Comparison of ENCODE assay signal across 8 cellular contexts in genomic region chr22:41862160-41862529, GRCh38. TPM values are rescaled to one million over a fixed set of nuclear protein-coding genes. Genes with fewer than 3 reads are reported as not detected.
A peak's percentile ranks its signal among the peaks of the same experiment; 100 is the strongest.
DNase-seq lines count a peak whose midpoint lies in the region; ATAC-seq, FAIRE-seq and TF ChIP-seq lines count a peak whose summit lies in the region.

No MANE protein-coding gene starts in this region.

- H3K27me3 Mint-ChIP-seq in T-helper 1 cell treated with Interleukin-12 subunit alpha and Interleukin-12 subunit beta and Interleukin-4 antibody, amounts not matched to agents 30 μg/mL and 1 μg/mL, for 36 hours (ENCODE audit: low read depth): no peaks in the 10 kb centered on the region
- no peaks in the 10 kb centered on the region for H3K27me3 Mint-ChIP-seq in effector memory CD8-positive, alpha-beta T cell

- ATAC-seq in GM18867 (IDR thresholded peaks at IDR 0.05; ENCODE audit: unreplicated experiment) (peak; percentile 42), HG02870 (IDR thresholded peaks at IDR 0.05; ENCODE audit: unreplicated experiment) (peak; percentile 52)
- peak; percentile 46 for ATAC-seq in effector memory CD8-positive, alpha-beta T cell (replicated peaks)

- peaks cover 55% of the 10 kb centered on the region for H3K4me1 Mint-ChIP-seq in T-helper 1 cell treated with Interleukin-12 subunit alpha and Interleukin-12 subunit beta and Interleukin-4 antibody, amounts not matched to agents 30 μg/mL and 1 μg/mL, for 36 hours (ENCODE audit: low read depth)
- H3K4me1 Mint-ChIP-seq in effector memory CD8-positive, alpha-beta T cell (ENCODE audit: low read depth in 2 of 2): peaks cover 42 to 54% of the 10 kb centered on the region in 2 donors

- WGBS in small intestine, 3 donors: 47 to 61% (median 49%) methylated on average over 4 of the region's 4 CpGs

- POLR2A ChIA-PET in HEK293T (lab: Yijun Ruan, JAX): interaction anchor here (0.9 to 1.7 kb wide), 4 partner anchors 29 to 85 kb away, joined by 3 to 8 read pairs (median 4); partner anchors contain the start of genes CCDC134, CENPM, SHISA8 and SREBF2

- no peak overlapping the region for H3K4me3 ChIP-seq in small intestine (ENCODE audit: low read depth in 1 of 2, low read length in 2 of 2)

- peaks cover 0 to 5% of the 10 kb centered on the region in 2 donors for H3K36me3 ChIP-seq in small intestine (ENCODE audit: control insufficient read depth in 2 of 2, insufficient read depth in 2 of 2, low read length in 2 of 2)

- no peaks in the 10 kb centered on the region for H3K9me3 ChIP-seq in small intestine (ENCODE audit: control insufficient read depth, low read depth)

- no peaks in the 10 kb centered on the region for H3K9me3 Mint-ChIP-seq in T-helper 1 cell treated with Interleukin-12 subunit alpha and Interleukin-12 subunit beta and Interleukin-4 antibody, amounts not matched to agents 30 μg/mL and 1 μg/mL, for 36 hours
- no peaks in the 10 kb centered on the region for H3K9me3 Mint-ChIP-seq in effector memory CD8-positive, alpha-beta T cell

- H3K27ac Mint-ChIP-seq in T-helper 1 cell treated with Interleukin-12 subunit alpha and Interleukin-12 subunit beta and Interleukin-4 antibody, amounts not matched to agents 30 μg/mL and 1 μg/mL, for 36 hours: peak overlapping the region; percentile 87
- H3K27ac Mint-ChIP-seq in effector memory CD8-positive, alpha-beta T cell: peak overlapping the region; percentile 90 to 93

- peaks cover 2 to 5% of the 10 kb centered on the region in 2 donors for H3K4me1 ChIP-seq in small intestine (ENCODE audit: control insufficient read depth in 2 of 2, insufficient read depth in 1 of 2, low read depth in 1 of 2, low read length in 1 of 2)

- no peaks in the 10 kb centered on the region for H3K27me3 ChIP-seq in small intestine (ENCODE audit: control insufficient read depth in 2 of 2, insufficient read depth in 2 of 2, low read length in 2 of 2)

- H3K4me3 Mint-ChIP-seq in T-helper 1 cell treated with Interleukin-12 subunit alpha and Interleukin-12 subunit beta and Interleukin-4 antibody, amounts not matched to agents 30 μg/mL and 1 μg/mL, for 36 hours: peak overlapping the region; percentile 46
- H3K4me3 Mint-ChIP-seq in effector memory CD8-positive, alpha-beta T cell: peak overlapping the region; percentile 59 to 60

- H3K27ac ChIP-seq in small intestine (ENCODE audit: low read depth in 1 of 2, low read length in 1 of 2): peak overlapping the region; percentile 42 to 68

- peaks cover 25% of the 10 kb centered on the region for H3K36me3 Mint-ChIP-seq in T-helper 1 cell treated with Interleukin-12 subunit alpha and Interleukin-12 subunit beta and Interleukin-4 antibody, amounts not matched to agents 30 μg/mL and 1 μg/mL, for 36 hours (ENCODE audit: low read depth)
- H3K36me3 Mint-ChIP-seq in effector memory CD8-positive, alpha-beta T cell (ENCODE audit: insufficient read depth): peaks cover 29% of the 10 kb centered on the region

- FAIRE-seq in small intestine (lab: Jason Lieb, UNC): no peak

- CTCF ChIA-PET in HEK293T (lab: Yijun Ruan, JAX): interaction anchor here (0.7 to 2.5 kb wide), 5 partner anchors 13 to 165 kb away, joined by 3 to 12 read pairs (median 3); no protein-coding TSS in a partner anchor

- peak in 1 of 3 experiments; percentile 9 for DNase-seq in effector memory CD8-positive, alpha-beta T cell
- DNase-seq in small intestine (no peak), cerebellum (ENCODE audit: low spot score) (no peak), HEK293T (ENCODE audit: extremely low spot score) (no peak), foreskin melanocyte (no peak)

TF ChIP-seq in HEK293T, 16 proteins besides CTCF, POLR2A, EP300 and RAD21:
- TF ChIP-seq NFRKB (IDR thresholded peaks at IDR 0.05): no peak
- TF ChIP-seq CTBP1 (IDR thresholded peaks at IDR 0.05; ENCODE audit: borderline replicate concordance): no peak
- TF ChIP-seq SP1 (IDR thresholded peaks at IDR 0.05): no peak
- no peak for TF ChIP-seq SUZ12 (IDR thresholded peaks at IDR 0.05)
- TF ChIP-seq L3MBTL2 (conservative IDR thresholded peaks at IDR 0.05): no peak
- TF ChIP-seq LEF1 (IDR thresholded peaks at IDR 0.05; ENCODE audit: borderline replicate concordance): no peak
- no peak for TF ChIP-seq ARNT (IDR thresholded peaks at IDR 0.05)
- no peak for TF ChIP-seq FOXA1 (IDR thresholded peaks at IDR 0.05)
- TF ChIP-seq BHLHE40 (IDR thresholded peaks at IDR 0.05; ENCODE audit: borderline replicate concordance): no peak
- TF ChIP-seq TARDBP (IDR thresholded peaks at IDR 0.05): no peak
TF ChIP-seq in HEK293T: peak in this region for 0.

RNA-seq across cellular contexts. Expression of gene SREBF2, which starts 29.2 kb away (rescaled TPM):
- 10 to 100 TPM; 14.1 to 81.2 (median 15.0) TPM for polyA plus RNA-seq in small intestine
- total RNA-seq in cerebellum: 73.8 TPM

RNA-seq across cellular contexts. Expression of gene SHISA8, which starts 52.7 kb away (rescaled TPM):
- under 1 TPM in 1 of 3 donors, not detected in 2; 0.04 TPM for polyA plus RNA-seq in small intestine
- 0.27 TPM for total RNA-seq in cerebellum
